31 cellular contexts compared by ENCODE assay signal in the genomic region with DNA sequence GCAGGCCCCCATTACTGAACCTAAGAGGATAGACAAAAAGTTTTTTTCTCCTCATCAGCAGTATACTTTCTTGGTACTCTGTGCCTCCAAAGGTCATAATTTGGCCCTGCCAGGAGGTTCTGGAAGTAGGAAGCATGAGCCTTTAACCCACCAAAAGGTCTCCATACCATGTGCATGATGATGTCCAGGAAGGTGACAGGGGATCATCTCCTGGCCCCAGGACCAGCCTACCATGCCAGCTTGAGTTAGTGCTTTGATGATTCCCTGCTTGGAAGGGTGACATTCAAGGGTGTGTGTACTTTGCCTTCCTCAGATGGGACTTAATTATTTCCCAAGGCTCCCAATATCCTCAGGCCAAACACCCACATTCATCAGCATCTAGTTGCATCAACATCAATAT. TPM values are rescaled to one million over a fixed set of nuclear protein-coding genes. Genes with fewer than 3 reads are reported as not detected.
"Had no signal": no experiment of that assay in that cellular context is flagged by ENCODE, and none has a peak within 500 bp of the region (broad histone marks: within the 10 kb centered on the region; RNA-seq: fewer than 3 reads in every experiment).

No MANE protein-coding gene starts in this region.

- H3K36me3 Mint-ChIP-seq: stimulated activated effector memory CD8-positive, alpha-beta T cell treated with anti-CD3 and anti-CD28 coated beads, Interleukin-12 subunit alpha, Interleukin-12 subunit beta, amount 100 ng/mL, for 72 hours; stimulated activated memory B cell treated with anti-CD40 and anti-IgM and Interleukin-4, amounts not matched to agents 10 μg/mL and 1 μg/mL and 100 μg/mL, for 72 hours; stimulated activated naive B cell treated with anti-CD40 and anti-IgM and Interleukin-4, amounts not matched to agents 10 μg/mL and 1 μg/mL and 100 μg/mL, for 72 hours; type B pancreatic cell had no signal

- H3K36me3 ChIP-seq: stomach, suprapubic skin, thoracic aorta, thyroid gland, tibial artery, tibial nerve, transverse colon, upper lobe of left lung, upper lobe of right lung, uterus, vagina had no signal

- H3K4me3 ChIP-seq: stomach, suprapubic skin, testis, thoracic aorta, thyroid gland, tibial artery, tibial nerve, transverse colon, upper lobe of left lung, upper lobe of right lung, uterus, vagina had no signal

- H3K27ac Mint-ChIP-seq: stimulated activated effector memory CD8-positive, alpha-beta T cell treated with anti-CD3 and anti-CD28 coated beads, Interleukin-12 subunit alpha, Interleukin-12 subunit beta, amount 100 ng/mL, for 72 hours; stimulated activated memory B cell treated with anti-CD40 and anti-IgM and Interleukin-4, amounts not matched to agents 10 μg/mL and 1 μg/mL and 100 μg/mL, for 72 hours; stimulated activated naive B cell treated with anti-CD40 and anti-IgM and Interleukin-4, amounts not matched to agents 10 μg/mL and 1 μg/mL and 100 μg/mL, for 72 hours; stimulated activated naive CD8-positive, alpha-beta T cell treated with anti-CD3 and anti-CD28 coated beads, Interleukin-15, amount 100 ng/mL, for 72 hours; stimulated activated naive CD8-positive, alpha-beta T cell treated with anti-CD3 and anti-CD28 coated beads, Interleukin-15, Interleukin-2, amounts not matched to agents 100 ng/mL and 50 ng/mL, for 24 hours; type B pancreatic cell had no signal

- H3K4me1 ChIP-seq: stomach, thyroid gland, tibial artery, tibial nerve, transverse colon, upper lobe of left lung, upper lobe of right lung, uterus, vagina had no signal

- H3K27ac ChIP-seq: stomach, suprapubic skin, testis, thoracic aorta, thyroid gland, tibial artery, tibial nerve, transverse colon, upper lobe of left lung, upper lobe of right lung, uterus, vagina had no signal

- H3K27me3 Mint-ChIP-seq: type B pancreatic cell had no signal

- H3K9me3 Mint-ChIP-seq: stimulated activated effector memory CD8-positive, alpha-beta T cell treated with anti-CD3 and anti-CD28 coated beads, Interleukin-12 subunit alpha, Interleukin-12 subunit beta, amount 100 ng/mL, for 72 hours; stimulated activated memory B cell treated with anti-CD40 and anti-IgM and Interleukin-4, amounts not matched to agents 10 μg/mL and 1 μg/mL and 100 μg/mL, for 72 hours; stimulated activated naive B cell treated with anti-CD40 and anti-IgM and Interleukin-4, amounts not matched to agents 10 μg/mL and 1 μg/mL and 100 μg/mL, for 72 hours; stimulated activated naive CD8-positive, alpha-beta T cell treated with anti-CD3 and anti-CD28 coated beads, Interleukin-15, amount 100 ng/mL, for 72 hours; stimulated activated naive CD8-positive, alpha-beta T cell treated with anti-CD3 and anti-CD28 coated beads, Interleukin-15, Interleukin-2, amounts not matched to agents 100 ng/mL and 50 ng/mL, for 24 hours; type B pancreatic cell had no signal

- H3K4me1 Mint-ChIP-seq: stimulated activated effector memory CD8-positive, alpha-beta T cell treated with anti-CD3 and anti-CD28 coated beads, Interleukin-12 subunit alpha, Interleukin-12 subunit beta, amount 100 ng/mL, for 72 hours; stimulated activated memory B cell treated with anti-CD40 and anti-IgM and Interleukin-4, amounts not matched to agents 10 μg/mL and 1 μg/mL and 100 μg/mL, for 72 hours; stimulated activated naive B cell treated with anti-CD40 and anti-IgM and Interleukin-4, amounts not matched to agents 10 μg/mL and 1 μg/mL and 100 μg/mL, for 72 hours; stimulated activated naive CD8-positive, alpha-beta T cell treated with anti-CD3 and anti-CD28 coated beads, Interleukin-15, amount 100 ng/mL, for 72 hours had no signal

- DNase-seq: stimulated activated CD4-positive, alpha-beta T cell treated with anti-CD3 and anti-CD28 coated beads, Interleukin-2, amount 100 ng/mL, for 48 hours; stimulated activated CD4-positive, alpha-beta T cell treated with anti-CD3 and anti-CD28 coated beads, Interleukin-4, amount 100 ng/mL, for 1 hour; stimulated activated CD4-positive, alpha-beta T cell treated with anti-CD3 and anti-CD28 coated beads, Interleukin-4, amount 100 ng/mL, for 24 hours; stimulated activated CD4-positive, alpha-beta T cell treated with anti-CD3 and anti-CD28 coated beads, Interleukin-4, amount 100 ng/mL, for 4 hours; stimulated activated CD8-positive, alpha-beta memory T cell treated with anti-CD3 and anti-CD28 coated beads, Interleukin-4, amount 100 ng/mL, for 48 hours; stimulated activated naive B cell treated with anti-CD40 and anti-IgM and Interleukin-4, amounts not matched to agents 10 μg/mL and 1 μg/mL and 100 μg/mL, for 72 hours; stimulated activated naive CD4-positive, alpha-beta T cell; stimulated activated naive CD4-positive, alpha-beta T cell treated with Interleukin-2 at 50 U/mL for 16 hours; stimulated activated naive CD8-positive, alpha-beta T cell treated with anti-CD3 and anti-CD28 coated beads, Interleukin-15, amount 100 ng/mL, for 72 hours; stimulated activated naive CD8-positive, alpha-beta T cell treated with anti-CD3 and anti-CD28 coated beads, Interleukin-15, Interleukin-2, amounts not matched to agents 100 U/mL and 50 U/mL, for 24 hours; stomach; substantia nigra; testis; thyroid gland; tibial artery; transverse colon; upper lobe of left lung; upper lobe of right lung; uterus had no signal

- ATAC-seq: stimulated activated effector memory CD8-positive, alpha-beta T cell treated with anti-CD3 and anti-CD28 coated beads, Interleukin-12 subunit alpha, Interleukin-12 subunit beta, amount 100 ng/mL, for 72 hours; stimulated activated memory B cell treated with anti-CD40 and anti-IgM and Interleukin-4, amounts not matched to agents 10 μg/mL and 1 μg/mL and 100 μg/mL, for 72 hours; stimulated activated naive B cell treated with anti-CD40 and anti-IgM and Interleukin-4, amounts not matched to agents 10 μg/mL and 1 μg/mL and 100 μg/mL, for 72 hours; stimulated activated naive CD8-positive, alpha-beta T cell treated with anti-CD3 and anti-CD28 coated beads, Interleukin-15, amount 100 ng/mL, for 72 hours; stimulated activated naive CD8-positive, alpha-beta T cell treated with anti-CD3 and anti-CD28 coated beads, Interleukin-15, Interleukin-2, amounts not matched to agents 100 U/mL and 50 U/mL, for 24 hours; upper lobe of right lung had no signal

- H3K9me3 ChIP-seq: stomach, suprapubic skin, testis, thoracic aorta, thyroid gland, tibial artery, tibial nerve, transverse colon, upper lobe of left lung, upper lobe of right lung, uterus, vagina had no signal

- H3K4me3 Mint-ChIP-seq: stimulated activated effector memory CD8-positive, alpha-beta T cell treated with anti-CD3 and anti-CD28 coated beads, Interleukin-12 subunit alpha, Interleukin-12 subunit beta, amount 100 ng/mL, for 72 hours; stimulated activated memory B cell treated with anti-CD40 and anti-IgM and Interleukin-4, amounts not matched to agents 10 μg/mL and 1 μg/mL and 100 μg/mL, for 72 hours; stimulated activated naive B cell treated with anti-CD40 and anti-IgM and Interleukin-4, amounts not matched to agents 10 μg/mL and 1 μg/mL and 100 μg/mL, for 72 hours; stimulated activated naive CD8-positive, alpha-beta T cell treated with anti-CD3 and anti-CD28 coated beads, Interleukin-15, amount 100 ng/mL, for 72 hours; stimulated activated naive CD8-positive, alpha-beta T cell treated with anti-CD3 and anti-CD28 coated beads, Interleukin-15, Interleukin-2, amounts not matched to agents 100 ng/mL and 50 ng/mL, for 24 hours; type B pancreatic cell had no signal

- H3K27me3 ChIP-seq: testis, thyroid gland, tibial nerve, transverse colon, upper lobe of left lung, uterus, vagina had no signal

RNA-seq across cellular contexts. Expression of gene SPRR1A, which starts 6.3 kb away (rescaled TPM):
- total RNA-seq: stomach, subcutaneous adipose tissue, temporal lobe, testis, thoracic aorta, thyroid gland, tibial nerve, transverse colon, upper lobe of left lung, upper lobe of right lung, urinary bladder, uterus had no signal
- polyA plus RNA-seq: urinary bladder had no signal

RNA-seq across cellular contexts. Expression of gene SPRR4, which starts 7.2 kb away (rescaled TPM):
- total RNA-seq: stomach, subcutaneous adipose tissue, temporal lobe, thoracic aorta, thyroid gland, tibial nerve, transverse colon, upper lobe of left lung, upper lobe of right lung, ureter, urinary bladder, uterus, vagina had no signal
- polyA plus RNA-seq: stomach, urinary bladder had no signal

RNA-seq across cellular contexts. Expression of gene SPRR3, which starts 23.9 kb away (rescaled TPM):
- total RNA-seq: subcutaneous adipose tissue, suprapubic skin, temporal lobe, testis, thoracic aorta, thyroid gland, tibial nerve, transverse colon, upper lobe of left lung, upper lobe of right lung had no signal

RNA-seq across cellular contexts. Expression of gene SPRR5, which starts 30.6 kb away (rescaled TPM):
- total RNA-seq: stomach, subcutaneous adipose tissue, temporal lobe, testis, thoracic aorta, thyroid gland, tibial nerve, transverse colon, upper lobe of left lung, upper lobe of right lung, ureter, urinary bladder, uterus, vagina had no signal
- polyA plus RNA-seq: urinary bladder had no signal

RNA-seq across cellular contexts. Expression of gene SPRR1B, which starts 53.4 kb away (rescaled TPM):
- total RNA-seq: stomach, subcutaneous adipose tissue, temporal lobe, testis, thoracic aorta, thyroid gland, tibial nerve, transverse colon, upper lobe of left lung, upper lobe of right lung, urinary bladder, uterus had no signal
- polyA plus RNA-seq: urinary bladder had no signal
